Comparison of ENCODE assay signal across 2 cellular contexts in genomic region chr5:109388407-109388806, GRCh38.
TF ChIP-seq lines count a peak whose summit lies in the region.

No MANE protein-coding gene starts in this region.

TF ChIP-seq in GM23338, 12 proteins besides CTCF, POLR2A, EP300 and RAD21:
- TF ChIP-seq ZNF114 (CRISPR knock-in tag; IDR thresholded peaks at IDR 0.05) (no peak), EZH2 (IDR thresholded peaks at IDR 0.05; ENCODE audit: low read depth, unreplicated experiment) (no peak), NANOG (IDR thresholded peaks at IDR 0.05; ENCODE audit: borderline replicate concordance) (no peak), CREB1 (CRISPR knock-in tag; IDR thresholded peaks at IDR 0.05; ENCODE audit: low read depth) (no peak), EZH2phosphoT487 (IDR thresholded peaks at IDR 0.05; ENCODE audit: unreplicated experiment) (no peak), JUNB (IDR thresholded peaks at IDR 0.05; ENCODE audit: unreplicated experiment) (no peak), ZNF462 (CRISPR knock-in tag; IDR thresholded peaks at IDR 0.05) (no peak)
TF ChIP-seq in GM23338: peak in this region for 0.

TF ChIP-seq in WTC11, 78 proteins besides CTCF, POLR2A, EP300 and RAD21:
- no peak for TF ChIP-seq KAT7 (CRISPR knock-in tag; IDR thresholded peaks at IDR 0.05; ENCODE audit: borderline replicate concordance)
- no peak for TF ChIP-seq NR2C2 (CRISPR knock-in tag; IDR thresholded peaks at IDR 0.05)
- TF ChIP-seq ELF4 (CRISPR knock-in tag; IDR thresholded peaks at IDR 0.05; ENCODE audit: low read depth) = no peak
- no peak for TF ChIP-seq ATF2 (CRISPR knock-in tag; IDR thresholded peaks at IDR 0.05; ENCODE audit: borderline replicate concordance, low read depth)
- no peak for TF ChIP-seq NFE2L1 (CRISPR knock-in tag; IDR thresholded peaks at IDR 0.05)
- no peak for TF ChIP-seq FOXP1 (CRISPR knock-in tag; IDR thresholded peaks at IDR 0.05; ENCODE audit: borderline replicate concordance)
- no peak for TF ChIP-seq ZNF219 (CRISPR knock-in tag; IDR thresholded peaks at IDR 0.05; ENCODE audit: borderline replicate concordance)
- no peak for TF ChIP-seq ZMAT4 (CRISPR knock-in tag; IDR thresholded peaks at IDR 0.05)
- TF ChIP-seq ATF6 (CRISPR knock-in tag; IDR thresholded peaks at IDR 0.05) = no peak
